16 cellular contexts compared by ENCODE assay signal in the genomic region with DNA sequence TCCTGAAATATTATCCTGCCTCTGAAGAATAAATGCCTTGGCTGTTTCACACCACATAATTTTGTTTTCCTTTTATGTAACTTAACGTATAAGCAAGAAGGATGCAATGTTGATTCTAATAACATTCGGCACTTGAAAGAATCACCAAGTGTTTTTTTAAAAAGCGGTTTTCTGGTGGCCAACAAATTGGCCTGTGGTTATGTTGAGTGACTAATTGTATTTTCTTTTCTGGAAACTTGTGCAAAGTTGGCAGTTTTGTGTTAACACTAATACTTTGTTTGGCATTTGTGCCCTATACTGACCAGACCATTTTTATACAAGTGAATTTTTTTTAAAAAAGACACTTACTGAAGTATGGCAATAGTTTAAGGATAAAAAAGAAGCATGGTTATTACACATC.
A peak's percentile ranks its signal among the peaks of the same experiment; 100 is the strongest.
DNase-seq lines count a peak whose midpoint lies in the region; ATAC-seq and TF ChIP-seq lines count a peak whose summit lies in the region.
"Had no signal": no experiment of that assay in that cellular context is flagged by ENCODE, and none has a peak within 500 bp of the region (broad histone marks: within the 10 kb centered on the region; RNA-seq: fewer than 3 reads in every experiment).

No MANE protein-coding gene starts in this region.

- H3K9me3 Mint-ChIP-seq in nephron = no peaks in the 10 kb centered on the region
- no peaks in the 10 kb centered on the region for H3K9me3 Mint-ChIP-seq in activated CD4-positive, alpha-beta T cell treated with anti-CD3 and anti-CD28 coated beads, Interleukin-2, amount 10 ng/mL, durations not matched to agents 24 days and 14 days
- H3K9me3 Mint-ChIP-seq: natural killer cell had no signal

- TF ChIP-seq CTCF in coronary artery (IDR thresholded peaks at IDR 0.05) (no peak), nephron (IDR thresholded peaks at IDR 0.05; ENCODE audit: unreplicated experiment in 3 of 3) (no peak), upper lobe of right lung (IDR thresholded peaks at IDR 0.05) (no peak)

- H3K9me3 ChIP-seq in MG63 (no peaks in the 10 kb centered on the region), upper lobe of right lung (no peaks in the 10 kb centered on the region)

- intact Hi-C loops in upper lobe of right lung (cut with DNase I) = no loop called here
- intact Hi-C loops in activated CD4-positive, alpha-beta T cell treated with anti-CD3 and anti-CD28 coated beads, Interleukin-2, amount 10 ng/mL, durations not matched to agents 24 days and 14 days (cut with micrococcal nuclease) = no loop called here

- ATAC-seq in GM18868 (IDR thresholded peaks at IDR 0.05; ENCODE audit: unreplicated experiment) = no peak
- ATAC-seq in upper lobe of right lung = no peak

- H3K27me3 ChIP-seq in ACC112 (ENCODE audit: insufficient read depth, low read length) = no peaks in the 10 kb centered on the region
- no peaks in the 10 kb centered on the region for H3K27me3 ChIP-seq in MG63
- H3K27me3 ChIP-seq in upper lobe of right lung = no peaks in the 10 kb centered on the region

- H3K36me3 Mint-ChIP-seq in nephron (ENCODE audit: low read depth) = peaks cover 16% of the 10 kb centered on the region
- H3K36me3 Mint-ChIP-seq in activated CD4-positive, alpha-beta T cell treated with anti-CD3 and anti-CD28 coated beads, Interleukin-2, amount 10 ng/mL, durations not matched to agents 24 days and 14 days (ENCODE audit: low read depth) = no peaks in the 10 kb centered on the region
- H3K36me3 Mint-ChIP-seq: natural killer cell had no signal

- H3K36me3 ChIP-seq in ACC112 (ENCODE audit: insufficient read depth, low read length) = no peaks in the 10 kb centered on the region
- peaks cover 85% of the 10 kb centered on the region for H3K36me3 ChIP-seq in MG63
- no peaks in the 10 kb centered on the region for H3K36me3 ChIP-seq in upper lobe of right lung

- H3K27ac Mint-ChIP-seq in nephron = peak overlapping the region; percentile 88 to 93 (median 89)
- H3K27ac Mint-ChIP-seq in activated CD4-positive, alpha-beta T cell treated with anti-CD3 and anti-CD28 coated beads, Interleukin-2, amount 10 ng/mL, durations not matched to agents 24 days and 14 days = no peak overlapping the region
- H3K27ac Mint-ChIP-seq: activated CD4-positive, alpha-beta T cell treated with anti-CD3 and anti-CD28 coated beads, Interleukin-2, amount 10 ng/mL, durations not matched to agents 7 days and 5 days had no signal

- no peaks in the 10 kb centered on the region for H3K79me2 ChIP-seq in ACC112 (ENCODE audit: control insufficient read depth, insufficient read depth, low read length, unreplicated experiment)

- H3K4me1 ChIP-seq in ACC112 (ENCODE audit: control insufficient read depth, insufficient read depth, low read length, unreplicated experiment) (peaks cover 44% of the 10 kb centered on the region), upper lobe of right lung (no peaks in the 10 kb centered on the region)

- H3K4me3 Mint-ChIP-seq in nephron = no peak overlapping the region
- H3K4me3 Mint-ChIP-seq in activated CD4-positive, alpha-beta T cell treated with anti-CD3 and anti-CD28 coated beads, Interleukin-2, amount 10 ng/mL, durations not matched to agents 24 days and 14 days = no peak overlapping the region
- H3K4me3 Mint-ChIP-seq: activated CD4-positive, alpha-beta T cell treated with anti-CD3 and anti-CD28 coated beads, Interleukin-2, amount 10 ng/mL, durations not matched to agents 7 days and 5 days had no signal

- H3K27me3 Mint-ChIP-seq in nephron (ENCODE audit: low read depth) = no peaks in the 10 kb centered on the region
- no peaks in the 10 kb centered on the region for H3K27me3 Mint-ChIP-seq in activated CD4-positive, alpha-beta T cell treated with anti-CD3 and anti-CD28 coated beads, Interleukin-2, amount 10 ng/mL, durations not matched to agents 24 days and 14 days
- H3K27me3 Mint-ChIP-seq: activated CD4-positive, alpha-beta T cell treated with anti-CD3 and anti-CD28 coated beads, Interleukin-2, amount 10 ng/mL, durations not matched to agents 7 days and 5 days had no signal

- peak overlapping the region; percentile 96 for H3K27ac ChIP-seq in ACC112 (ENCODE audit: low read depth, low read length)
- peak overlapping the region in 1 of 2 donors; percentile 51 for H3K27ac ChIP-seq in coronary artery
- no peak overlapping the region for H3K27ac ChIP-seq in upper lobe of right lung

- H3K4me3 ChIP-seq in ACC112 (ENCODE audit: low read depth, low read length) (peak overlapping the region; percentile 68), MG63 (peak overlapping the region; percentile 22), coronary artery (peak overlapping the region; percentile 27), upper lobe of right lung (no peak overlapping the region)
- H3K4me3 ChIP-seq: skin epidermis had no signal

- peak overlapping the region; percentile 18 for H2AFZ ChIP-seq in ACC112 (ENCODE audit: low read length, unreplicated experiment)

- peaks cover 45% of the 10 kb centered on the region for H3K4me1 Mint-ChIP-seq in nephron
- H3K4me1 Mint-ChIP-seq in activated CD4-positive, alpha-beta T cell treated with anti-CD3 and anti-CD28 coated beads, Interleukin-2, amount 10 ng/mL, durations not matched to agents 24 days and 14 days = no peaks in the 10 kb centered on the region

- DNase-seq in MG63 (no peak), coronary artery (ENCODE audit: low spot score) (no peak), upper lobe of right lung (no peak), GM03348 (ENCODE audit: low spot score) (no peak)
- DNase-seq in activated CD4-positive, alpha-beta T cell treated with anti-CD3 and anti-CD28 coated beads, Interleukin-2, amount 10 ng/mL, durations not matched to agents 24 days and 14 days = no peak
- DNase-seq: activated CD4-positive, alpha-beta T cell treated with anti-CD3 and anti-CD28 coated beads, Interleukin-2, amount 10 ng/mL, durations not matched to agents 7 days and 5 days; anterior cingulate cortex; Calu3; effector memory CD4-positive, alpha-beta T cell; head of caudate nucleus; natural killer cell; NCI-H2029 treated with DMSO at 0.1 percent for 48 hours had no signal
